Comparison of ENCODE assay signal across 8 cellular contexts in the genomic region with DNA sequence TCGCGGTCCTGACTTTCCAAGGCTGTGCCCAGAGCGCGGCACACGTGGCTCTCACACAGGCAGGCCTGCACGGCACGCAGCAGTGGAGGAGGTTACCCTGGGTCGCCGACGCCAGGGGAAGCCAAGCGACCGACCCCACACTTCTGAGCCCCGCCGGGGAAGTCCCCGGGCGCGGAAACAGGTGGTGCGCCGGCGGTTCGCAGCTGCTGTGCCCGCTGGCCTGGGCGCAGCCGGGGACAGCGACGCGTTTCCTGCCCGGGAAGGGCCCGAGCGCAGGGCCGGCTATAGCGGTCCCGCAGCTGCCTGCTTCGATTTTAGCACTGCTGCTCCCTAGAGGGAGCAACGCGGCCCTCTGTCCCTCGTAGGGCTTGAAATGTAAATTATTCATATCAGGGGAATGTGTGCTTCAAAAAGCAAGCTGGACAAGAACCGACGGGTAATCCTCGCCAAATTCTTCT.
A peak's percentile ranks its signal among the peaks of the same experiment; 100 is the strongest.
DNase-seq lines count a peak whose midpoint lies in the region; ATAC-seq and TF ChIP-seq lines count a peak whose summit lies in the region.
"Not testable (repeated sequence)": the region's sequence is repeated elsewhere in the genome, so short reads cannot be mapped to it uniquely, and the experiment has no call there.

No MANE protein-coding gene starts in this region.

- TF ChIP-seq CTCF in AG10803 (conservative IDR thresholded peaks at IDR 0.05; ENCODE audit: low read length), result peak; percentile 35
- TF ChIP-seq CTCF in cardiac fibroblast (IDR thresholded peaks at IDR 0.05; ENCODE audit: low read depth, low read length), result not testable (repeated sequence)

- H3K4me3 ChIP-seq in AG10803 (ENCODE audit: low read length) (peak overlapping the region; percentile 34), cardiac fibroblast (replicated peaks in 1 of 2; ENCODE audit: low read depth in 2 of 2, low read length in 2 of 2) (peak overlapping the region in 1 of 2 donors; percentile 36)

- DNase-seq in AG10803 (ENCODE audit: low read depth), result peak; percentile 68
- DNase-seq in NCI-H2171 treated with DMSO at 0.1 percent for 48 hours (lab: John Stamatoyannopoulos, UW), result peak; percentile 64
- DNase-seq in activated CD4-positive, CD25-positive, alpha-beta regulatory T cell treated with anti-CD3 and anti-CD28 coated beads, Interleukin-2, amount 50 U/mL, for 16 hours (ENCODE audit: low read depth, low spot score), result peak; percentile 55
- DNase-seq in cardiac fibroblast (ENCODE audit: low read depth in 2 of 2), result peak; percentile 57 to 69
- DNase-seq in kidney glomerular epithelial cell (lab: John Stamatoyannopoulos, UW), result peak; percentile 14
- DNase-seq in stimulated activated CD4-positive, alpha-beta T cell treated with anti-CD3 and anti-CD28 coated beads, Interleukin-15, amount 100 ng/mL, for 24 hours, result peak; percentile 83

- ATAC-seq in GM18907 (IDR thresholded peaks at IDR 0.05; ENCODE audit: unreplicated experiment), result peak; percentile 92
- peak; percentile 90 for ATAC-seq in HG03064 (IDR thresholded peaks at IDR 0.05; ENCODE audit: low read depth, unreplicated experiment)

Comparison
In these comparisons a context has a peak if more than half of its experiments do, and no peak if none do; other contexts are left out.
1. DNase-seq: peak in every context shown above with its lines; median percentile 83 in stimulated activated CD4-positive, alpha-beta T cell treated with anti-CD3 and anti-CD28 coated beads, Interleukin-15, amount 100 ng/mL, for 24 hours; 68 in AG10803; 64 in NCI-H2171 treated with DMSO at 0.1 percent for 48 hours; 63 in cardiac fibroblast; 55 in activated CD4-positive, CD25-positive, alpha-beta regulatory T cell treated with anti-CD3 and anti-CD28 coated beads, Interleukin-2, amount 50 U/mL, for 16 hours; 14 in kidney glomerular epithelial cell.